In genomic region chr2:109318949-109319342, GRCh38 we compare ENCODE assay signal across 13 cellular contexts.
DNase-seq lines count a peak whose midpoint lies in the region; ATAC-seq, FAIRE-seq and TF ChIP-seq lines count a peak whose summit lies in the region.
"Had no signal": no experiment of that assay in that cellular context is flagged by ENCODE, and none has a peak within 500 bp of the region (broad histone marks: within the 10 kb centered on the region; RNA-seq: fewer than 3 reads in every experiment).

No MANE protein-coding gene starts in this region.

- no peak for TF ChIP-seq POLR2A in heart left ventricle (IDR thresholded peaks at IDR 0.05)
- TF ChIP-seq POLR2A in upper lobe of left lung (IDR thresholded peaks at IDR 0.05): no peak

- H3K9ac ChIP-seq in fibroblast of lung (ENCODE audit: insufficient read depth, low read length): peak overlapping the region; percentile 63

- H3K4me1 ChIP-seq in heart left ventricle (peaks cover 22 to 67% (median 48%) of the 10 kb centered on the region in 12 donors), fibroblast of lung (ENCODE audit: control insufficient read depth, extremely low read depth, insufficient read depth, low read length) (peaks cover 52% of the 10 kb centered on the region), osteoblast (ENCODE audit: insufficient read depth, low read length) (peaks cover 52% of the 10 kb centered on the region), upper lobe of left lung (peaks cover 33 to 53% (median 45%) of the 10 kb centered on the region in 4 donors)

- H3K4me2 ChIP-seq in fibroblast of lung (ENCODE audit: extremely low read depth, insufficient read depth, low read length) (peak overlapping the region; percentile 38), osteoblast (ENCODE audit: insufficient read depth, low read length) (peak overlapping the region; percentile 68)

- H3K27ac ChIP-seq in heart left ventricle: peak overlapping the region; percentile 58 to 81 (median 74)
- H3K27ac ChIP-seq in fibroblast of lung (ENCODE audit: insufficient read depth, low read length): peak overlapping the region; percentile 93
- peak overlapping the region; percentile 89 for H3K27ac ChIP-seq in osteoblast (ENCODE audit: low read depth, low read length)
- H3K27ac ChIP-seq in upper lobe of left lung: peak overlapping the region; percentile 69 to 84 (median 73)
- H3K27ac ChIP-seq: foreskin keratinocyte had no signal

- H3K36me3 ChIP-seq in heart left ventricle: no peaks in the 10 kb centered on the region
- no peaks in the 10 kb centered on the region for H3K36me3 ChIP-seq in fibroblast of lung (ENCODE audit: control insufficient read depth, insufficient read depth, low read length)
- H3K36me3 ChIP-seq in osteoblast (ENCODE audit: insufficient read depth, low read length): no peaks in the 10 kb centered on the region
- no peaks in the 10 kb centered on the region for H3K36me3 ChIP-seq in upper lobe of left lung

- no peak for TF ChIP-seq EP300 in upper lobe of left lung (IDR thresholded peaks at IDR 0.05)

- 35 to 59% (median 50%) methylated on average over 4 of the region's 4 CpGs for WGBS in heart left ventricle, 4 donors
- 66 to 67% methylated on average over 4 of the region's 4 CpGs for WGBS in upper lobe of left lung, 2 donors

- H3K27me3 ChIP-seq in heart left ventricle (no peaks in the 10 kb centered on the region), fibroblast of lung (ENCODE audit: control insufficient read depth, insufficient read depth, low read length) (no peaks in the 10 kb centered on the region), osteoblast (ENCODE audit: insufficient read depth, low read length) (no peaks in the 10 kb centered on the region), upper lobe of left lung (no peaks in the 10 kb centered on the region)

- peaks cover 35% of the 10 kb centered on the region for H3K79me2 ChIP-seq in fibroblast of lung (ENCODE audit: control insufficient read depth, insufficient read depth, low read length)
- peaks cover 55% of the 10 kb centered on the region for H3K79me2 ChIP-seq in osteoblast (ENCODE audit: insufficient read depth, low read length)

- H2AFZ ChIP-seq in fibroblast of lung (ENCODE audit: low read length) (no peak overlapping the region), osteoblast (ENCODE audit: low read length) (no peak overlapping the region)

- ATAC-seq in heart left ventricle (peak in 3 of 4 donors; percentile 17 to 34 (median 24)), Right ventricle myocardium superior (ENCODE audit: poor library complexity) (no peak), upper lobe of left lung (ENCODE audit: low FRiP score in 2 of 2) (peak in 1 of 2 donors; percentile 4), HG02759 (IDR thresholded peaks at IDR 0.05; ENCODE audit: unreplicated experiment) (no peak)
- ATAC-seq: activated naive CD8-positive, alpha-beta T cell treated with anti-CD3 and anti-CD28 coated beads, Interleukin-2, amount 50 U/mL, for 24 hours had no signal

- H3K4me3 ChIP-seq in heart left ventricle (peak overlapping the region in 1 of 12 donors; percentile 18), fibroblast of lung (replicated peaks in 1 of 4; ENCODE audit: control extremely low read depth in 1 of 4, insufficient read depth in 1 of 4, low read depth in 3 of 4, low read length in 4 of 4) (peak overlapping the region; percentile 1 to 47 (median 24)), osteoblast (ENCODE audit: insufficient read depth, low read length) (peak overlapping the region; percentile 47), upper lobe of left lung (no peak overlapping the region)

- intact Hi-C loops in heart left ventricle (cut with DNase I): loop anchor here in 2 of 10 donors (5.0 kb wide), 2 partner anchors 37 to 62 kb away; no protein-coding TSS in a partner anchor
- intact Hi-C loops in Right ventricle myocardium superior (cut with DNase I): no loop called here

- no peak for FAIRE-seq in RCC 7860 (lab: Jason Lieb, UNC)
- no peak for FAIRE-seq in D721Med (lab: Jason Lieb, UNC)

- H4K20me1 ChIP-seq in fibroblast of lung (ENCODE audit: control insufficient read depth, extremely low read depth, insufficient read depth, low read length): no peaks in the 10 kb centered on the region
- H4K20me1 ChIP-seq in osteoblast (ENCODE audit: insufficient read depth, low read length): peaks cover 3% of the 10 kb centered on the region

- DNase-seq in heart left ventricle (no peak), Right ventricle myocardium superior (no peak), fibroblast of lung (ENCODE audit: low read depth in 2 of 2) (no peak), osteoblast (ENCODE audit: insufficient read length, low spot score, missing footprints) (no peak), upper lobe of left lung (no peak), RCC 7860 (ENCODE audit: low spot score) (no peak), D721Med (ENCODE audit: insufficient read length, low spot score) (no peak)
- DNase-seq: activated naive CD8-positive, alpha-beta T cell treated with anti-CD3 and anti-CD28 coated beads, Interleukin-2, amount 50 U/mL, for 24 hours; activated T-cell treated with anti-CD3 and anti-CD28 coated beads, Interleukin-2, amount 50 U/mL, for 1 hour; foreskin keratinocyte; immature natural killer cell; SW 1271 had no signal

- TF ChIP-seq CTCF in heart left ventricle (IDR thresholded peaks at IDR 0.05) (no peak), fibroblast of lung (conservative IDR thresholded peaks at IDR 0.05 in 1 of 2, IDR thresholded peaks at IDR 0.05 in 1 of 2; ENCODE audit: low read depth in 1 of 2, low read length in 2 of 2) (no peak), osteoblast (IDR thresholded peaks at IDR 0.05; ENCODE audit: extremely low read depth, low read depth, low read length) (no peak), upper lobe of left lung (IDR thresholded peaks at IDR 0.05) (no peak), D721Med (IDR thresholded peaks at IDR 0.05; ENCODE audit: insufficient read depth, missing control alignments) (no peak)

- H3K9me3 ChIP-seq in heart left ventricle (no peaks in the 10 kb centered on the region), fibroblast of lung (ENCODE audit: control insufficient read depth, insufficient read depth, low read depth, low read length) (no peaks in the 10 kb centered on the region), osteoblast (ENCODE audit: low read depth, low read length) (no peaks in the 10 kb centered on the region), upper lobe of left lung (no peaks in the 10 kb centered on the region)

Comparison
In these comparisons a context has a peak if more than half of its experiments do, and no peak if none do; other contexts are left out.
1. ATAC-seq: peak in heart left ventricle (3 of 4); none in Right ventricle myocardium superior (single experiment) and HG02759 (single experiment).
2. H3K4me3 ChIP-seq: peak in fibroblast of lung (4 of 4) and osteoblast (single experiment); none in upper lobe of left lung (0 of 4).
3. Peak in every context shown above with its lines, with median percentiles within 50 percentile points of each other: H3K27ac ChIP-seq.